Comparison of ENCODE assay signal across 27 cellular contexts in the genomic region with DNA sequence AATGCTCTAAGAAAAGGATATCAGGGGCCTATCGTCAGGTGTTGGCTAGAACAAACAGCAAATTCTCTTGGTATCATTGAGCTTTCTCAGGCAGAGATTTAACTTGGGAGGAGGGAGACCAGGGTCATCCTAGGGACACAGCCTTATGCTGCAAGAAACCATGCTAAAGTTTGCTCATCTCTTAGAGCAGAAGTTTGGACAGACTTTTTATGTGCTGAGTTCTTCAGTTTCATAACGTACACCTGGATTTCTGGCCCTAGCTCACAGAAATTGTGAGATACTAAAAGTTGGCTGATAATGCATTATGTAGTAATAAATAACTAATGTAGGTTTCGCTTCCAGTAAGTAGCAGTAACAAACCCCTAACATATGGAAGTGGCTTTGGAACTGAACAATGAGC.
DNase-seq lines count a peak whose midpoint lies in the region; ATAC-seq and TF ChIP-seq lines count a peak whose summit lies in the region.
"Had no signal": no experiment of that assay in that cellular context is flagged by ENCODE, and none has a peak within 500 bp of the region (broad histone marks: within the 10 kb centered on the region; RNA-seq: fewer than 3 reads in every experiment).

No MANE protein-coding gene starts in this region.

- H3K27me3 Mint-ChIP-seq in MCF 10A (ENCODE audit: insufficient read depth, unreplicated experiment), result no peaks in the 10 kb centered on the region
- H3K27me3 Mint-ChIP-seq in activated CD8-positive, alpha-beta T cell treated with anti-CD3 and anti-CD28 coated beads, Interleukin-2, amount 10 ng/mL, durations not matched to agents 7 days and 5 days (ENCODE audit: low read depth), result no peaks in the 10 kb centered on the region

- POLR2A ChIA-PET in MCF 10A (lab: Yijun Ruan, JAX), result no interaction called here
- POLR2A ChIA-PET in activated CD8-positive, alpha-beta T cell treated with anti-CD3 and anti-CD28 coated beads, Interleukin-2, amount 10 ng/mL, durations not matched to agents 7 days and 5 days (lab: Charles Lee), result no interaction called here

- H3K9me3 ChIP-seq in breast epithelium (no peaks in the 10 kb centered on the region), hepatocyte (ENCODE audit: low read depth) (no peaks in the 10 kb centered on the region), neuron (ENCODE audit: low read length) (no peaks in the 10 kb centered on the region)
- H3K9me3 ChIP-seq: body of pancreas, HAP-1, ovary had no signal

- H3K9me3 Mint-ChIP-seq in MCF 10A (ENCODE audit: unreplicated experiment), result no peaks in the 10 kb centered on the region
- H3K9me3 Mint-ChIP-seq in activated CD8-positive, alpha-beta T cell treated with anti-CD3 and anti-CD28 coated beads, Interleukin-2, amount 10 ng/mL, durations not matched to agents 7 days and 5 days (ENCODE audit: insufficient read depth), result peaks cover 32% of the 10 kb centered on the region

- no TSS peak for BruUV-seq in MCF 10A (replicated peaks; lab: Mats Ljungman, UMichigan)

- DNase-seq in MCF 10A (ENCODE audit: unreplicated experiment) (no peak), breast epithelium (ENCODE audit: low spot score in 2 of 2) (no peak), hepatocyte (ENCODE audit: low spot score) (no peak), NCI-H526 treated with DMSO at 0.1 percent for 48 hours (lab: John Stamatoyannopoulos, UW) (no peak), substantia nigra (lab: John Stamatoyannopoulos, UW) (no peak)
- DNase-seq in activated CD8-positive, alpha-beta T cell treated with anti-CD3 and anti-CD28 coated beads, Interleukin-2, amount 10 ng/mL, durations not matched to agents 7 days and 5 days, result no peak
- no peak for DNase-seq in activated CD4-positive, CD25-positive, alpha-beta regulatory T cell (lab: John Stamatoyannopoulos, UW)
- DNase-seq: activated naive CD4-positive, alpha-beta T cell; activated T-cell treated with anti-CD3 and anti-CD28 coated beads, Interleukin-2, amount 50 U/mL, for 4 hours; body of pancreas; DND-41; effector CD8-positive, alpha-beta T cell; erythroblast; head of caudate nucleus; NCI-H1417 treated with DMSO at 0.1 percent for 48 hours; NCI-H2107; NCI-H446; ovary; retina; spleen; stimulated activated CD4-positive, alpha-beta T cell treated with anti-CD3 and anti-CD28 coated beads, Interleukin-2, amount 100 ng/mL, for 48 hours had no signal

- WGBS in hepatocyte (ENCODE audit: low lambda C conversion rate, missing lambda C conversion rate), result 66% methylated on average over 3 of the region's 3 CpGs

- H3K4me1 ChIP-seq in breast epithelium, result no peaks in the 10 kb centered on the region
- peaks cover 8% of the 10 kb centered on the region for H3K4me1 ChIP-seq in hepatocyte (ENCODE audit: insufficient read depth)
- H3K4me1 ChIP-seq in neuron (ENCODE audit: insufficient read depth, low read length), result peaks cover 45% of the 10 kb centered on the region
- H3K4me1 ChIP-seq: body of pancreas, spleen had no signal

- H3K27ac ChIP-seq in breast epithelium (no peak overlapping the region), hepatocyte (peak overlapping the region; percentile 68), substantia nigra (ENCODE audit: low read depth, low read length, poor library complexity, severe bottlenecking) (no peak overlapping the region)
- H3K27ac ChIP-seq: 22Rv1, body of pancreas, KMS-11, ovary, spleen had no signal

- H3K36me3 ChIP-seq in breast epithelium (no peaks in the 10 kb centered on the region), hepatocyte (replicated peaks; ENCODE audit: insufficient read depth, low read depth) (no peaks in the 10 kb centered on the region), neuron (ENCODE audit: insufficient read depth, low read length) (no peaks in the 10 kb centered on the region)
- H3K36me3 ChIP-seq: HAP-1, ovary, spleen had no signal

- no peaks in the 10 kb centered on the region for H4K20me1 ChIP-seq in hepatocyte (ENCODE audit: insufficient read depth, poor library complexity, severe bottlenecking)

- H3K4me2 ChIP-seq in hepatocyte, result peak overlapping the region; percentile 27
- H3K4me2 ChIP-seq: KMS-11 had no signal

- H3K4me3 Mint-ChIP-seq in MCF 10A (ENCODE audit: unreplicated experiment), result no peak overlapping the region
- no peak overlapping the region for H3K4me3 Mint-ChIP-seq in activated CD8-positive, alpha-beta T cell treated with anti-CD3 and anti-CD28 coated beads, Interleukin-2, amount 10 ng/mL, durations not matched to agents 7 days and 5 days
- H3K4me3 Mint-ChIP-seq: activated T-cell treated with anti-CD3 and anti-CD28 coated beads, Interleukin-2, amount 50 U/mL, for 4 hours; CD14-positive monocyte had no signal

- H3K4me3 ChIP-seq in breast epithelium, result no peak overlapping the region
- no peak overlapping the region for H3K4me3 ChIP-seq in hepatocyte
- H3K4me3 ChIP-seq in neuron (ENCODE audit: low read length), result no peak overlapping the region
- H3K4me3 ChIP-seq: body of pancreas, HAP-1, lung, ovary, spleen had no signal

- ATAC-seq in activated CD8-positive, alpha-beta T cell treated with anti-CD3 and anti-CD28 coated beads, Interleukin-2, amount 10 ng/mL, durations not matched to agents 7 days and 5 days, result no peak
- ATAC-seq: activated T-cell treated with anti-CD3 and anti-CD28 coated beads, Interleukin-2, amount 50 U/mL, for 4 hours; body of pancreas had no signal

- H3K27me3 ChIP-seq in breast epithelium, result no peaks in the 10 kb centered on the region
- H3K27me3 ChIP-seq in hepatocyte, result no peaks in the 10 kb centered on the region
- H3K27me3 ChIP-seq in neuron (ENCODE audit: insufficient read depth, low read length), result no peaks in the 10 kb centered on the region
- H3K27me3 ChIP-seq: body of pancreas, ovary, spleen had no signal

- H3K27ac Mint-ChIP-seq in MCF 10A (ENCODE audit: low read depth, unreplicated experiment), result peak overlapping the region; percentile 86
- H3K27ac Mint-ChIP-seq in activated CD8-positive, alpha-beta T cell treated with anti-CD3 and anti-CD28 coated beads, Interleukin-2, amount 10 ng/mL, durations not matched to agents 7 days and 5 days, result no peak overlapping the region
- H3K27ac Mint-ChIP-seq: CD14-positive monocyte had no signal

- H2AFZ ChIP-seq in hepatocyte (peak overlapping the region; percentile 8), neuron (ENCODE audit: low read depth, low read length) (peak overlapping the region; percentile 60)

- TF ChIP-seq POLR2A in breast epithelium (IDR thresholded peaks at IDR 0.05), result no peak

- H3K9me2 ChIP-seq in hepatocyte (replicated peaks; ENCODE audit: insufficient read depth), result no peaks in the 10 kb centered on the region

- CTCF ChIA-PET in MCF 10A (lab: Yijun Ruan, JAX), result no interaction called here
- CTCF ChIA-PET in activated CD8-positive, alpha-beta T cell treated with anti-CD3 and anti-CD28 coated beads, Interleukin-2, amount 10 ng/mL, durations not matched to agents 7 days and 5 days (lab: Charles Lee), result no interaction called here

- no peaks in the 10 kb centered on the region for H3K79me2 ChIP-seq in hepatocyte

- TF ChIP-seq CTCF in MCF 10A (IDR thresholded peaks at IDR 0.05; ENCODE audit: unreplicated experiment), result no peak
- TF ChIP-seq CTCF in breast epithelium (IDR thresholded peaks at IDR 0.05), result no peak
- TF ChIP-seq CTCF in hepatocyte (IDR thresholded peaks at IDR 0.05; ENCODE audit: poor library complexity), result no peak

- H3K4me1 Mint-ChIP-seq in MCF 10A (ENCODE audit: insufficient read depth, unreplicated experiment), result peaks cover 16% of the 10 kb centered on the region
- H3K4me1 Mint-ChIP-seq in activated CD8-positive, alpha-beta T cell treated with anti-CD3 and anti-CD28 coated beads, Interleukin-2, amount 10 ng/mL, durations not matched to agents 7 days and 5 days (ENCODE audit: low read depth), result no peaks in the 10 kb centered on the region
- H3K4me1 Mint-ChIP-seq: CD14-positive monocyte had no signal

- intact Hi-C loops in MCF 10A (cut with micrococcal nuclease), result no loop called here
- intact Hi-C loops in breast epithelium (cut with DNase I; ENCODE audit: low total_unique reads), result no loop called here

- no peaks in the 10 kb centered on the region for H3K36me3 Mint-ChIP-seq in MCF 10A (ENCODE audit: insufficient read depth, unreplicated experiment)
- H3K36me3 Mint-ChIP-seq in activated CD8-positive, alpha-beta T cell treated with anti-CD3 and anti-CD28 coated beads, Interleukin-2, amount 10 ng/mL, durations not matched to agents 7 days and 5 days (ENCODE audit: low read depth), result no peaks in the 10 kb centered on the region
- H3K36me3 Mint-ChIP-seq: CD14-positive monocyte had no signal
